In genomic region chr15:51907136-51907862, GRCh38 we compare ENCODE assay signal across 1 cellular context.
TF ChIP-seq lines count a peak whose summit lies in the region.

No MANE protein-coding gene starts in this region.

TF ChIP-seq in IMR-90, 13 proteins besides CTCF, POLR2A, EP300 and RAD21 (continued from another document):
- TF ChIP-seq ELK1 (IDR thresholded peaks at IDR 0.05; ENCODE audit: borderline replicate concordance, low read depth, low read length) (no peak), MXI1 (IDR thresholded peaks at IDR 0.05; ENCODE audit: borderline replicate concordance, low read depth, low read length) (no peak)
